Comparison of ENCODE assay signal across 16 cellular contexts in genomic region chr12:124893792-124894516, GRCh38. TPM values are rescaled to one million over a fixed set of nuclear protein-coding genes. Genes with fewer than 3 reads are reported as not detected.
DNase-seq lines count a peak whose midpoint lies in the region; ATAC-seq and TF ChIP-seq lines count a peak whose summit lies in the region.
"Had no signal": no experiment of that assay in that cellular context is flagged by ENCODE, and none has a peak within 500 bp of the region (broad histone marks: within the 10 kb centered on the region; RNA-seq: fewer than 3 reads in every experiment).

No MANE protein-coding gene starts in this region.

- H3K27me3 Mint-ChIP-seq in T-helper 17 cell: no peaks in the 10 kb centered on the region
- H3K27me3 Mint-ChIP-seq: central memory CD8-positive, alpha-beta T cell had no signal

- no peaks in the 10 kb centered on the region for H3K9me3 ChIP-seq in effector memory CD4-positive, alpha-beta T cell (ENCODE audit: control insufficient read depth, low read length)
- H3K9me3 ChIP-seq in MG63 (no peaks in the 10 kb centered on the region), adrenal gland (replicated peaks in 1 of 3) (no peaks in the 10 kb centered on the region), T-helper 17 cell (ENCODE audit: control insufficient read depth, low read length, poor library complexity, severe bottlenecking) (no peaks in the 10 kb centered on the region)

- intact Hi-C loops in adrenal gland (cut with DNase I): no loop called here

- no peak overlapping the region for H3K4me3 Mint-ChIP-seq in T-helper 17 cell
- H3K4me3 Mint-ChIP-seq: central memory CD8-positive, alpha-beta T cell had no signal

- no peak for TF ChIP-seq CTCF in GM12865 (IDR thresholded peaks at IDR 0.05; ENCODE audit: insufficient read depth, low read depth, low read length, missing control alignments)
- no peak for TF ChIP-seq CTCF in adrenal gland (IDR thresholded peaks at IDR 0.05)

- no peaks in the 10 kb centered on the region for H3K36me3 ChIP-seq in effector memory CD4-positive, alpha-beta T cell (ENCODE audit: control insufficient read depth, insufficient read depth, low read length)
- no peaks in the 10 kb centered on the region for H3K36me3 ChIP-seq in MG63
- no peaks in the 10 kb centered on the region for H3K36me3 ChIP-seq in adrenal gland (replicated peaks in 1 of 2)

- H3K36me3 Mint-ChIP-seq in T-helper 17 cell (ENCODE audit: low read depth): peaks cover 3% of the 10 kb centered on the region

- H3K27me3 ChIP-seq in effector memory CD4-positive, alpha-beta T cell (replicated peaks; ENCODE audit: control insufficient read depth, insufficient read depth, low read length, poor library complexity, severe bottlenecking): no peaks in the 10 kb centered on the region
- no peaks in the 10 kb centered on the region for H3K27me3 ChIP-seq in MG63
- no peaks in the 10 kb centered on the region for H3K27me3 ChIP-seq in adrenal gland

- H3K4me3 ChIP-seq in GM12865 (ENCODE audit: low read depth, low read length) (no peak overlapping the region), MG63 (no peak overlapping the region), adrenal gland (no peak overlapping the region)
- H3K4me3 ChIP-seq in effector memory CD4-positive, alpha-beta T cell (ENCODE audit: insufficient read depth, low read depth, low read length, poor library complexity, severe bottlenecking): no peak overlapping the region

- H3K4me1 Mint-ChIP-seq in T-helper 17 cell: peaks cover 22% of the 10 kb centered on the region

- DNase-seq in GM12865 (ENCODE audit: low read depth) (peak; percentile 55), MG63 (no peak), adrenal gland (no peak), T-helper 17 cell (no peak)
- DNase-seq in effector memory CD4-positive, alpha-beta T cell: no peak
- DNase-seq: activated CD8-positive, alpha-beta memory T cell treated with anti-CD3 and anti-CD28 coated beads, Interleukin-2, amount 50 U/mL, for 4 hours; DMS153; head of caudate nucleus; left colon; NCI-H146; NCI-H82; SIG-M5 had no signal

- ATAC-seq in GM19035 (IDR thresholded peaks at IDR 0.05; ENCODE audit: unreplicated experiment): peak; percentile 74
- ATAC-seq in HG02759 (IDR thresholded peaks at IDR 0.05; ENCODE audit: unreplicated experiment): peak; percentile 51
- ATAC-seq in HG03565 (IDR thresholded peaks at IDR 0.05; ENCODE audit: unreplicated experiment): peak; percentile 61
- no peak for ATAC-seq in T-helper 17 cell
- ATAC-seq: left colon had no signal

- H3K27ac Mint-ChIP-seq in T-helper 17 cell: no peak overlapping the region

- 93 to 95% (median 94%) methylated on average over 9 of the region's 9 CpGs for WGBS in adrenal gland, 4 donors

- H3K4me1 ChIP-seq in effector memory CD4-positive, alpha-beta T cell (ENCODE audit: control insufficient read depth, insufficient read depth, low read length, poor library complexity, severe bottlenecking): no peaks in the 10 kb centered on the region
- peaks cover 0 to 4% of the 10 kb centered on the region in 2 donors for H3K4me1 ChIP-seq in adrenal gland (replicated peaks in 1 of 2)

- TF ChIP-seq POLR2A in adrenal gland (IDR thresholded peaks at IDR 0.05): no peak

- H3K27ac ChIP-seq in effector memory CD4-positive, alpha-beta T cell (ENCODE audit: insufficient read depth, low read length, poor library complexity, severe bottlenecking): no peak overlapping the region
- H3K27ac ChIP-seq in adrenal gland: no peak overlapping the region

RNA-seq across cellular contexts. Expression of gene UBC, which starts 20.5 kb away (rescaled TPM):
- 1,042 and 1,166 TPM in 2 replicates for total RNA-seq in MG63 (2014; rRNA removed; shearing (Covaris generic); ENCODE audit: low replicate concordance)
- total RNA-seq in adrenal gland: 1,000 to 10,000 TPM in 4 of 8 donors, 100 to 1,000 TPM in 4; 896 to 1,700 (median 1,052) TPM
- 1,000 to 10,000 TPM in 2 of 3 donors, 100 to 1,000 TPM in 1; 797 to 1,499 (median 1,129) TPM for polyA plus RNA-seq in adrenal gland
- total RNA-seq in T-helper 17 cell: 1,000 to 10,000 TPM; 1,335 to 1,398 TPM

RNA-seq across cellular contexts. Expression of gene SCARB1, which starts 30.3 kb away (rescaled TPM):
- 35.4 and 66.8 TPM in 2 replicates for total RNA-seq in MG63 (2014; rRNA removed; shearing (Covaris generic); ENCODE audit: low replicate concordance)
- 1,000 to 10,000 TPM in 5 of 8 donors, 100 to 1,000 TPM in 3; 646 to 8,580 (median 1,325) TPM for total RNA-seq in adrenal gland
- 1,000 to 10,000 TPM in 2 of 3 donors, 100 to 1,000 TPM in 1; 213 to 5,784 (median 1,664) TPM for polyA plus RNA-seq in adrenal gland
- 1 to 10 TPM; 1.3 to 1.7 TPM for total RNA-seq in T-helper 17 cell
